Comparison of ENCODE assay signal across 15 cellular contexts in the genomic region with DNA sequence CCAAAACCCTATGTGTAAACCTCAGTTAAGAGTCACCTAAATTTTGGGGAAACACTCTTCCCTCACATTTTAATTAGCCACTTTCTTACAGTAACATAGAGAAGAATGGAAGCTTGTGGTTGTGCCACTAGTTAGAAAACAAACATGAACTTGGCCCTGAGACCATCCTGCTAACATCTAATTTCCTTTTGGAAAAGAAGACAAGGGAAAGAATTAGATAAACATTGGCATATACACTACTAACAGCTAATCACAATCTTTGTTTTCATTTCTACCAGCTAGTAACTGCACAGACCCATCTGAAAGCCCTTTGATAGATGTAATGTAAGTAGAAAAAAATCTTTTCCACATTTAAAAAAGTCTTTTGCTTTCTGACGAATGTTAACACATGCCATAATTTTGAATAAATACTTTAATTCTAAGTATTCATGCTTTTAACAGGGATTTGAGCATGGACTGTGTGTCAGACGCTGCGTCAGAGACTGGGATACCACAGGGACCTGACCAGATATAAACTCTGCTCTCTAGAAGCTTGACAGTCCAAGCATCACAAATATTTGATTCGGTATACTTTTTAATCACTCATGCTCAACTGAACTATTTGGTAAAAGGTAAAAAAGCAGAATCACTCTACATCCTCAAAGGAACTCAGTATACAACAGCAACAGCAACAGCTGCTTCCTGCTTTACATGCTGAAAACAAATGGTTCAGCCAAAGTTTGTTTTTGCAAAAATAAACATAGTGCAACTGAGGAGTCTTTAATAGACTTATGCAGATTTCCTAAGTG. TPM values are rescaled to one million over a fixed set of nuclear protein-coding genes. Genes with fewer than 3 reads are reported as not detected.
A peak's percentile ranks its signal among the peaks of the same experiment; 100 is the strongest.
DNase-seq lines count a peak whose midpoint lies in the region; TF ChIP-seq lines count a peak whose summit lies in the region.
"Had no signal": no experiment of that assay in that cellular context is flagged by ENCODE, and none has a peak within 500 bp of the region (broad histone marks: within the 10 kb centered on the region; RNA-seq: fewer than 3 reads in every experiment).

No MANE protein-coding gene starts in this region.

- H3K79me2 ChIP-seq in osteoblast (ENCODE audit: insufficient read depth, low read length), result no peaks in the 10 kb centered on the region

- peaks cover 46 to 47% of the 10 kb centered on the region in 2 donors for H3K36me3 Mint-ChIP-seq in CD4-positive, alpha-beta memory T cell
- peaks cover 43% of the 10 kb centered on the region for H3K36me3 Mint-ChIP-seq in activated CD4-positive, alpha-beta memory T cell treated with anti-CD3 and anti-CD28 coated beads for 36 hours

- peaks cover 5% of the 10 kb centered on the region for H3K36me3 ChIP-seq in CD4-positive, alpha-beta memory T cell (ENCODE audit: insufficient read depth, low read length)
- peaks cover 19% of the 10 kb centered on the region for H3K36me3 ChIP-seq in osteoblast (ENCODE audit: insufficient read depth, low read length)

- CTCF ChIA-PET in CD4-positive, alpha-beta memory T cell (lab: Charles Lee; ENCODE audit: partially characterized antibody), result interaction anchor here (0.8 to 1.5 kb wide), 7 partner anchors 9 to 292 kb away, joined by 3 to 7 read pairs (median 3); no protein-coding TSS in a partner anchor
- CTCF ChIA-PET in activated CD4-positive, alpha-beta memory T cell treated with anti-CD3 and anti-CD28 coated beads for 36 hours (lab: Charles Lee), result interaction anchor here (1.4 kb wide), 1 partner anchor 143 kb away, joined by 3 read pairs; no protein-coding TSS in a partner anchor

- H2AFZ ChIP-seq in osteoblast (ENCODE audit: low read length), result no peak overlapping the region

- H3K27me3 ChIP-seq in CD4-positive, alpha-beta memory T cell (ENCODE audit: insufficient read depth, low read length), result no peaks in the 10 kb centered on the region
- H3K27me3 ChIP-seq in osteoblast (ENCODE audit: insufficient read depth, low read length), result no peaks in the 10 kb centered on the region
- H3K27me3 ChIP-seq: BE2C had no signal

- peak overlapping the region in 4 of 8 donors; percentile 11 to 43 (median 41) for H3K4me3 Mint-ChIP-seq in CD4-positive, alpha-beta memory T cell
- H3K4me3 Mint-ChIP-seq in activated CD4-positive, alpha-beta memory T cell treated with anti-CD3 and anti-CD28 coated beads for 36 hours, result no peak overlapping the region
- H3K4me3 Mint-ChIP-seq: stimulated activated naive B cell treated with anti-CD40 and anti-IgM and Interleukin-4, amounts not matched to agents 10 μg/mL and 1 μg/mL and 100 μg/mL, for 72 hours had no signal

- peak in 2 of 5 donors; percentile 3 to 8 for DNase-seq in CD4-positive, alpha-beta memory T cell
- DNase-seq in LHCN-M2 (ENCODE audit: low read depth), result peak; percentile 21
- peak; percentile 4 for DNase-seq in fibroblast of gingiva (ENCODE audit: low read depth)
- no peak for DNase-seq in osteoblast (ENCODE audit: insufficient read length, low spot score, missing footprints)
- DNase-seq in C1 segment of cervical spinal cord (lab: John Stamatoyannopoulos, UW), result no peak
- no peak for DNase-seq in NCI-H446 (lab: John Stamatoyannopoulos, UW)
- DNase-seq in activated CD4-positive, alpha-beta memory T cell treated with anti-CD3 and anti-CD28 coated beads for 36 hours, result no peak
- DNase-seq: anterior cingulate cortex; BE2C; nucleus accumbens; SK-N-SH; stimulated activated naive B cell treated with anti-CD40 and anti-IgM and Interleukin-4, amounts not matched to agents 10 μg/mL and 1 μg/mL and 100 μg/mL, for 72 hours had no signal

- no peaks in the 10 kb centered on the region for H3K27me3 Mint-ChIP-seq in CD4-positive, alpha-beta memory T cell
- no peaks in the 10 kb centered on the region for H3K27me3 Mint-ChIP-seq in activated CD4-positive, alpha-beta memory T cell treated with anti-CD3 and anti-CD28 coated beads for 36 hours
- H3K27me3 Mint-ChIP-seq: stimulated activated naive B cell treated with anti-CD40 and anti-IgM and Interleukin-4, amounts not matched to agents 10 μg/mL and 1 μg/mL and 100 μg/mL, for 72 hours had no signal

- no peak overlapping the region for H3K4me2 ChIP-seq in osteoblast (ENCODE audit: insufficient read depth, low read length)
- H3K4me2 ChIP-seq: SK-N-SH had no signal

- no peak for TF ChIP-seq CTCF in osteoblast (IDR thresholded peaks at IDR 0.05; ENCODE audit: extremely low read depth, low read depth, low read length)

- H3K4me1 ChIP-seq in CD4-positive, alpha-beta memory T cell (ENCODE audit: insufficient read depth, low read length), result peaks cover 21% of the 10 kb centered on the region
- peaks cover 3% of the 10 kb centered on the region for H3K4me1 ChIP-seq in osteoblast (ENCODE audit: insufficient read depth, low read length)
- H3K4me1 ChIP-seq: BE2C, HAP-1 had no signal

- peak overlapping the region in 6 of 7 donors; percentile 18 to 87 (median 62) for H3K27ac Mint-ChIP-seq in CD4-positive, alpha-beta memory T cell
- H3K27ac Mint-ChIP-seq in activated CD4-positive, alpha-beta memory T cell treated with anti-CD3 and anti-CD28 coated beads for 36 hours, result no peak overlapping the region
- H3K27ac Mint-ChIP-seq: activated T-helper 2 cell treated with anti-CD3 and anti-CD28 coated beads, Interferon-gamma antibody, Interleukin-2, Interleukin-4, amounts not matched to agents 10 μg/mL and 5 μg/mL and 100 μg/mL, durations not matched to agents 14 hours and 24 hours and 36 hours; stimulated activated naive B cell treated with anti-CD40 and anti-IgM and Interleukin-4, amounts not matched to agents 10 μg/mL and 1 μg/mL and 100 μg/mL, for 72 hours had no signal

- H3K4me3 ChIP-seq in CD4-positive, alpha-beta memory T cell (ENCODE audit: low read length in 2 of 2), result no peak overlapping the region
- no peak overlapping the region for H3K4me3 ChIP-seq in osteoblast (ENCODE audit: insufficient read depth, low read length)
- H3K4me3 ChIP-seq: HAP-1, skin epidermis had no signal

- H4K20me1 ChIP-seq in osteoblast (ENCODE audit: insufficient read depth, low read length), result no peaks in the 10 kb centered on the region

- H3K27ac ChIP-seq in CD4-positive, alpha-beta memory T cell (ENCODE audit: low read depth, low read length), result no peak overlapping the region
- H3K27ac ChIP-seq in osteoblast (ENCODE audit: low read depth, low read length), result peak overlapping the region; percentile 20

- H3K9me3 ChIP-seq in CD4-positive, alpha-beta memory T cell (ENCODE audit: control insufficient read depth in 1 of 2, low read length in 2 of 2), result no peaks in the 10 kb centered on the region
- no peaks in the 10 kb centered on the region for H3K9me3 ChIP-seq in osteoblast (ENCODE audit: low read depth, low read length)
- H3K9me3 ChIP-seq: BE2C, HAP-1, SK-N-SH had no signal

- POLR2A ChIA-PET in CD4-positive, alpha-beta memory T cell (lab: Charles Lee; ENCODE audit: partially characterized antibody), result interaction anchor here (0.8 to 2.4 kb wide), 12 partner anchors 10 to 243 kb away, joined by 3 to 11 read pairs (median 4); no protein-coding TSS in a partner anchor
- POLR2A ChIA-PET in activated CD4-positive, alpha-beta memory T cell treated with anti-CD3 and anti-CD28 coated beads for 36 hours (lab: Charles Lee), result interaction anchor here (0.8 kb wide), 1 partner anchor 40 kb away, joined by 3 read pairs; no protein-coding TSS in a partner anchor

- peaks cover 17 to 27% (median 23%) of the 10 kb centered on the region in 4 donors for H3K4me1 Mint-ChIP-seq in CD4-positive, alpha-beta memory T cell
- peaks cover 19% of the 10 kb centered on the region for H3K4me1 Mint-ChIP-seq in activated CD4-positive, alpha-beta memory T cell treated with anti-CD3 and anti-CD28 coated beads for 36 hours (ENCODE audit: low read depth)

- no peaks in the 10 kb centered on the region for H3K9me3 Mint-ChIP-seq in CD4-positive, alpha-beta memory T cell
- no peaks in the 10 kb centered on the region for H3K9me3 Mint-ChIP-seq in activated CD4-positive, alpha-beta memory T cell treated with anti-CD3 and anti-CD28 coated beads for 36 hours
- H3K9me3 Mint-ChIP-seq: activated T-helper 2 cell treated with anti-CD3 and anti-CD28 coated beads, Interferon-gamma antibody, Interleukin-2, Interleukin-4, amounts not matched to agents 10 μg/mL and 5 μg/mL and 100 μg/mL, durations not matched to agents 14 hours and 24 hours and 36 hours; stimulated activated naive B cell treated with anti-CD40 and anti-IgM and Interleukin-4, amounts not matched to agents 10 μg/mL and 1 μg/mL and 100 μg/mL, for 72 hours had no signal

- intact Hi-C loops in CD4-positive, alpha-beta memory T cell (cut with micrococcal nuclease), result loop anchor here (5.0 kb wide), 1 partner anchor 33 kb away; no protein-coding TSS in a partner anchor
- intact Hi-C loops in activated CD4-positive, alpha-beta memory T cell treated with anti-CD3 and anti-CD28 coated beads for 36 hours (cut with micrococcal nuclease), result no loop called here

RNA-seq across cellular contexts. Expression of gene DPH5, which starts 30.2 kb away (rescaled TPM):
- 10 to 100 TPM; 49.3 to 58.3 TPM for total RNA-seq in CD4-positive, alpha-beta memory T cell
- 10 to 100 TPM; 39.1 to 51.6 TPM for polyA plus RNA-seq in CD4-positive, alpha-beta memory T cell
- total RNA-seq in LHCN-M2 (2014; rRNA removed) (38.9 and 41.2 TPM in 2 replicates), osteoblast (32.1 and 33.3 TPM in 2 replicates)
- 36.1 TPM for polyA plus RNA-seq in LHCN-M2 (2012)
- total RNA-seq in activated CD4-positive, alpha-beta memory T cell treated with anti-CD3 and anti-CD28 coated beads for 36 hours, result 10 to 100 TPM; 56.5 to 59.6 TPM

Comparison
In these comparisons a context has a peak if more than half of its experiments do, and no peak if none do; other contexts are left out.
1. DNase-seq: peak in LHCN-M2 (single experiment) and fibroblast of gingiva (single experiment); none in osteoblast (single experiment), C1 segment of cervical spinal cord (0 of 14), NCI-H446 (0 of 2) and activated CD4-positive, alpha-beta memory T cell treated with anti-CD3 and anti-CD28 coated beads for 36 hours (single experiment).